In the genomic region with DNA sequence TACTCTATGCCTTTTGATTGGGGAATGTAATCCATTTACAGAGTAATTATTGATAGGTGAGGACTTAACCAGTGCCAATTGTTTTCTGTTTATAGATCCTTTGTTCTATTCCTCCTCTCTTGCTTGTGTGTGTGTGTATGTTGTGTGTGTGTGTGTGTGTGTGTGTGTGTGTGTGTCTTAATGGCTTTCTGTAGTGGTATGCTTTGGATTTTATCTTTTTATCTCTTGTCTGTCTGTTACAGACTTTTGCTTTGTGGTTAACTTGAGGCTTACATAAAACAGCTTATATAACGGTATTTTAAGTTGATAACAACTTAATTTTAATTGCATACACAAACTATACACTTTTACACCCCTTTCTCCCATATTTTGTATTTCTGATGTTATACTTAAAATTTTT, we compare ENCODE assay signal across 2 cellular contexts.
TF ChIP-seq lines count a peak whose summit lies in the region.

No MANE protein-coding gene starts in this region.

TF ChIP-seq in IMR-90, 13 proteins besides CTCF, POLR2A, EP300 and RAD21:
- TF ChIP-seq RFX5 (IDR thresholded peaks at IDR 0.05; ENCODE audit: low read depth, low read length) = no peak
- TF ChIP-seq FOS (IDR thresholded peaks at IDR 0.05; ENCODE audit: low read depth, low read length) = no peak
- no peak for TF ChIP-seq MAFK (IDR thresholded peaks at IDR 0.05; ENCODE audit: low read depth, low read length)
- TF ChIP-seq CHD1 (IDR thresholded peaks at IDR 0.05; ENCODE audit: low read depth, low read length) = no peak
- no peak for TF ChIP-seq NFE2L2 (IDR thresholded peaks at IDR 0.05; ENCODE audit: low read depth, low read length)
- TF ChIP-seq CEBPB (IDR thresholded peaks at IDR 0.05; ENCODE audit: low read depth, low read length) = no peak
- TF ChIP-seq, protein P1, sequence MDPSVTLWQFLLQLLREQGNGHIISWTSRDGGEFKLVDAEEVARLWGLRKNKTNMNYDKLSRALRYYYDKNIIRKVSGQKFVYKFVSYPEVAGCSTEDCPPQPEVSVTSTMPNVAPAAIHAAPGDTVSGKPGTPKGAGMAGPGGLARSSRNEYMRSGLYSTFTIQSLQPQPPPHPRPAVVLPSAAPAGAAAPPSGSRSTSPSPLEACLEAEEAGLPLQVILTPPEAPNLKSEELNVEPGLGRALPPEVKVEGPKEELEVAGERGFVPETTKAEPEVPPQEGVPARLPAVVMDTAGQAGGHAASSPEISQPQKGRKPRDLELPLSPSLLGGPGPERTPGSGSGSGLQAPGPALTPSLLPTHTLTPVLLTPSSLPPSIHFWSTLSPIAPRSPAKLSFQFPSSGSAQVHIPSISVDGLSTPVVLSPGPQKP (IDR thresholded peaks at IDR 0.05; ENCODE audit: borderline replicate concordance, low read depth, low read length) = no peak
- TF ChIP-seq, protein P2, sequence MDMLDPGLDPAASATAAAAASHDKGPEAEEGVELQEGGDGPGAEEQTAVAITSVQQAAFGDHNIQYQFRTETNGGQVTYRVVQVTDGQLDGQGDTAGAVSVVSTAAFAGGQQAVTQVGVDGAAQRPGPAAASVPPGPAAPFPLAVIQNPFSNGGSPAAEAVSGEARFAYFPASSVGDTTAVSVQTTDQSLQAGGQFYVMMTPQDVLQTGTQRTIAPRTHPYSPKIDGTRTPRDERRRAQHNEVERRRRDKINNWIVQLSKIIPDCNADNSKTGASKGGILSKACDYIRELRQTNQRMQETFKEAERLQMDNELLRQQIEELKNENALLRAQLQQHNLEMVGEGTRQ (IDR thresholded peaks at IDR 0.05; ENCODE audit: low read depth, low read length) = no peak
- TF ChIP-seq MAZ (IDR thresholded peaks at IDR 0.05; ENCODE audit: borderline replicate concordance, low read depth, low read length) = no peak

TF ChIP-seq in K562, 482 proteins besides CTCF, POLR2A, EP300 and RAD21:
- TF ChIP-seq NCOR1 (IDR thresholded peaks at IDR 0.05) = peak; percentile 60
- TF ChIP-seq FOXK2 (conservative IDR thresholded peaks at IDR 0.05 in 1 of 2, IDR thresholded peaks at IDR 0.05 in 1 of 2; ENCODE audit: low read depth in 2 of 2) = peak in 1 of 2 experiments; percentile 27; a peak in 1 of 4 replicates
- TF ChIP-seq RCOR1 (IDR thresholded peaks at IDR 0.05; ENCODE audit: borderline replicate concordance in 1 of 2, low read depth in 2 of 2, low read length in 2 of 2) = peak in 1 of 2 experiments; percentile 35; a peak in 1 of 4 replicates
- TF ChIP-seq SMARCE1 (IDR thresholded peaks at IDR 0.05) = peak; percentile 76; the same call in 1 of the 2 replicates
- peak; percentile 29; the same call in 1 of the 2 replicates for TF ChIP-seq TOE1 (IDR thresholded peaks at IDR 0.05; ENCODE audit: borderline replicate concordance)
- no peak for TF ChIP-seq TOE1 (CRISPR knock-in tag; IDR thresholded peaks at IDR 0.05; ENCODE audit: borderline replicate concordance, low read depth)
- 0 out of 2 replicates have a peak, but pooled peaks have one; percentile 23 for TF ChIP-seq GATA2 (CRISPR knock-in tag; IDR thresholded peaks at IDR 0.05)
- peak; percentile 70; the same call in 1 of the 2 replicates for TF ChIP-seq DPF2 (IDR thresholded peaks at IDR 0.05)
- peak; percentile 42; the same call in 1 of the 2 replicates for TF ChIP-seq ESRRA (IDR thresholded peaks at IDR 0.05; ENCODE audit: borderline replicate concordance, low read depth)
- TF ChIP-seq TEAD4 (IDR thresholded peaks at IDR 0.05; ENCODE audit: low read length) = peak; percentile 44
- no peak for TF ChIP-seq TEAD4 (CRISPR knock-in tag; IDR thresholded peaks at IDR 0.05; ENCODE audit: borderline replicate concordance)
- peak; percentile 20; the same call in 1 of the 2 replicates for TF ChIP-seq EP400 (IDR thresholded peaks at IDR 0.05)
- TF ChIP-seq ZNF507 (tag; conservative IDR thresholded peaks at IDR 0.05) = no peak
- no peak for TF ChIP-seq ZNF551 (CRISPR knock-in tag; IDR thresholded peaks at IDR 0.05)
- TF ChIP-seq TRIM24 (IDR thresholded peaks at IDR 0.05) = peak; percentile 59 to 64
- TF ChIP-seq ARID1B (IDR thresholded peaks at IDR 0.05) = peak; percentile 83
- TF ChIP-seq RBM15 (IDR thresholded peaks at IDR 0.05; ENCODE audit: insufficient read depth, low read length) = no peak
- TF ChIP-seq ARHGAP35 (IDR thresholded peaks at IDR 0.05; ENCODE audit: partially characterized antibody) = peak; percentile 42
- TF ChIP-seq MEIS2 (IDR thresholded peaks at IDR 0.05; ENCODE audit: partially characterized antibody) = no peak
- TF ChIP-seq, protein P3, sequence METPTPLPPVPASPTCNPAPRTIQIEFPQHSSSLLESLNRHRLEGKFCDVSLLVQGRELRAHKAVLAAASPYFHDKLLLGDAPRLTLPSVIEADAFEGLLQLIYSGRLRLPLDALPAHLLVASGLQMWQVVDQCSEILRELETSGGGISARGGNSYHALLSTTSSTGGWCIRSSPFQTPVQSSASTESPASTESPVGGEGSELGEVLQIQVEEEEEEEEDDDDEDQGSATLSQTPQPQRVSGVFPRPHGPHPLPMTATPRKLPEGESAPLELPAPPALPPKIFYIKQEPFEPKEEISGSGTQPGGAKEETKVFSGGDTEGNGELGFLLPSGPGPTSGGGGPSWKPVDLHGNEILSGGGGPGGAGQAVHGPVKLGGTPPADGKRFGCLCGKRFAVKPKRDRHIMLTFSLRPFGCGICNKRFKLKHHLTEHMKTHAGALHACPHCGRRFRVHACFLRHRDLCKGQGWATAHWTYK (CRISPR knock-in tag; IDR thresholded peaks at IDR 0.05) = no peak
- 0 out of 2 replicates have a peak, but pooled peaks have one; percentile 30 for TF ChIP-seq TCF3 (CRISPR knock-in tag; IDR thresholded peaks at IDR 0.05)
- peak; percentile 62 for TF ChIP-seq TAL1 (IDR thresholded peaks at IDR 0.05)
- TF ChIP-seq NBN (IDR thresholded peaks at IDR 0.05; ENCODE audit: low read depth) = peak; percentile 29; the same call in 1 of the 2 replicates
- peak in 1 of 2 experiments; percentile 62; a peak in 3 of 4 replicates for TF ChIP-seq KDM1A (IDR thresholded peaks at IDR 0.05)
- TF ChIP-seq SOX6 (IDR thresholded peaks at IDR 0.05) = peak; percentile 59; the same call in 1 of the 2 replicates
- peak; percentile 71 for TF ChIP-seq CBFA2T3 (IDR thresholded peaks at IDR 0.05)
- TF ChIP-seq, protein P4, sequence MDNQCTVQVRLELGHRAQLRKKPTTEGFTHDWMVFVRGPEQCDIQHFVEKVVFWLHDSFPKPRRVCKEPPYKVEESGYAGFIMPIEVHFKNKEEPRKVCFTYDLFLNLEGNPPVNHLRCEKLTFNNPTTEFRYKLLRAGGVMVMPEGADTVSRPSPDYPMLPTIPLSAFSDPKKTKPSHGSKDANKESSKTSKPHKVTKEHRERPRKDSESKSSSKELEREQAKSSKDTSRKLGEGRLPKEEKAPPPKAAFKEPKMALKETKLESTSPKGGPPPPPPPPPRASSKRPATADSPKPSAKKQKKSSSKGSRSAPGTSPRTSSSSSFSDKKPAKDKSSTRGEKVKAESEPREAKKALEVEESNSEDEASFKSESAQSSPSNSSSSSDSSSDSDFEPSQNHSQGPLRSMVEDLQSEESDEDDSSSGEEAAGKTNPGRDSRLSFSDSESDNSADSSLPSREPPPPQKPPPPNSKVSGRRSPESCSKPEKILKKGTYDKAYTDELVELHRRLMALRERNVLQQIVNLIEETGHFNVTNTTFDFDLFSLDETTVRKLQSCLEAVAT (IDR thresholded peaks at IDR 0.05) = peak in 1 of 2 experiments; percentile 82; a peak in 2 of 4 replicates
- TF ChIP-seq FOXP1 (CRISPR knock-in tag; IDR thresholded peaks at IDR 0.05) = no peak
- TF ChIP-seq, protein P5, sequence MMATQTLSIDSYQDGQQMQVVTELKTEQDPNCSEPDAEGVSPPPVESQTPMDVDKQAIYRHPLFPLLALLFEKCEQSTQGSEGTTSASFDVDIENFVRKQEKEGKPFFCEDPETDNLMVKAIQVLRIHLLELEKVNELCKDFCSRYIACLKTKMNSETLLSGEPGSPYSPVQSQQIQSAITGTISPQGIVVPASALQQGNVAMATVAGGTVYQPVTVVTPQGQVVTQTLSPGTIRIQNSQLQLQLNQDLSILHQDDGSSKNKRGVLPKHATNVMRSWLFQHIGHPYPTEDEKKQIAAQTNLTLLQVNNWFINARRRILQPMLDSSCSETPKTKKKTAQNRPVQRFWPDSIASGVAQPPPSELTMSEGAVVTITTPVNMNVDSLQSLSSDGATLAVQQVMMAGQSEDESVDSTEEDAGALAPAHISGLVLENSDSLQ (IDR thresholded peaks at IDR 0.05) = 0 out of 2 replicates have a peak, but pooled peaks have one; percentile 31
- TF ChIP-seq NR2C2 (CRISPR knock-in tag; IDR thresholded peaks at IDR 0.05) = no peak
- TF ChIP-seq NR2C2 (tag; IDR thresholded peaks at IDR 0.05) = no peak
- TF ChIP-seq PPARD (CRISPR knock-in tag; IDR thresholded peaks at IDR 0.05) = no peak
- no peak for TF ChIP-seq NR2C1 (IDR thresholded peaks at IDR 0.05)
- no peak for TF ChIP-seq NR2C1 (tag; IDR thresholded peaks at IDR 0.05)
- TF ChIP-seq NUFIP1 (IDR thresholded peaks at IDR 0.05; ENCODE audit: partially characterized antibody) = no peak
- TF ChIP-seq MTA2 (IDR thresholded peaks at IDR 0.05; ENCODE audit: low read depth) = peak; percentile 55; the same call in 1 of the 2 replicates
- TF ChIP-seq, protein P6, sequence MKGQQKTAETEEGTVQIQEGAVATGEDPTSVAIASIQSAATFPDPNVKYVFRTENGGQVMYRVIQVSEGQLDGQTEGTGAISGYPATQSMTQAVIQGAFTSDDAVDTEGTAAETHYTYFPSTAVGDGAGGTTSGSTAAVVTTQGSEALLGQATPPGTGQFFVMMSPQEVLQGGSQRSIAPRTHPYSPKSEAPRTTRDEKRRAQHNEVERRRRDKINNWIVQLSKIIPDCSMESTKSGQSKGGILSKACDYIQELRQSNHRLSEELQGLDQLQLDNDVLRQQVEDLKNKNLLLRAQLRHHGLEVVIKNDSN (CRISPR knock-in tag; IDR thresholded peaks at IDR 0.05) = no peak
- TF ChIP-seq ZNF766 (CRISPR knock-in tag; conservative IDR thresholded peaks at IDR 0.05) = no peak
- 0 out of 2 replicates have a peak, but pooled peaks have one; percentile 23 for TF ChIP-seq CBFA2T2 (conservative IDR thresholded peaks at IDR 0.05)
- TF ChIP-seq PHTF2 (CRISPR knock-in tag; IDR thresholded peaks at IDR 0.05) = no peak
- TF ChIP-seq MTA1 (IDR thresholded peaks at IDR 0.05; ENCODE audit: borderline replicate concordance) = peak; percentile 34; the same call in 1 of the 2 replicates
- TF ChIP-seq CBX8 (IDR thresholded peaks at IDR 0.05; ENCODE audit: borderline replicate concordance, extremely low read depth, low read depth, low read length, poor library complexity, severe bottlenecking) = no peak
- TF ChIP-seq HDAC1 (IDR thresholded peaks at IDR 0.05) = peak in 1 of 2 experiments; percentile 58; a peak in 1 of 4 replicates
- TF ChIP-seq SMARCA4 (IDR thresholded peaks at IDR 0.05) = peak; percentile 65; the same call in 1 of the 2 replicates
